In the genomic region with DNA sequence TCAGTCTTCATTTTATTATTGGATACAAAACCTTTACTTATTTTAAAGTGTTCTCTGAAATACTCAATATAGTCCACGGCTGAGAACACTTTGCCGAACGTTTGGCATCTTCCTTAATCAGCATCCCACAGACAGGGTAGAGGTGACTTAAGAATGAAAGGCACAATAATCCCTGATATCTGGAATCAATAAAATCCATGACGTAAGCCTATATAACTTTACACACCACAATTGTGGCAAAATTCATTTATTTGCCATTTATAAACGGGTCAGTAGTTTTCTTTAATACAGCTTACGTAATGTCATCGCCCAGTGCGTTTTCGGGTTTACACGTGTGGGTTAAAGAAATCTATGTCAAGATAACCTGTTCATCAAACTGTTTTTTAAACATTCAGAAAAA, we compare ENCODE assay signal across 8 cellular contexts. TPM values are rescaled to one million over a fixed set of nuclear protein-coding genes. Genes with fewer than 3 reads are reported as not detected.
DNase-seq lines count a peak whose midpoint lies in the region; ATAC-seq and TF ChIP-seq lines count a peak whose summit lies in the region.

No MANE protein-coding gene starts in this region.

- ATAC-seq in thoracic aorta (ENCODE audit: insufficient number of reproducible peaks, low FRiP score, low read depth): no peak

- no peaks in the 10 kb centered on the region for H3K9me3 Mint-ChIP-seq in activated CD4-positive, alpha-beta T cell treated with anti-CD3 and anti-CD28 coated beads, Interleukin-2, amount 10 ng/mL, durations not matched to agents 24 days and 14 days
- H3K9me3 Mint-ChIP-seq in activated naive CD8-positive, alpha-beta T cell treated with anti-CD3 and anti-CD28 coated beads for 36 hours: peaks cover 4% of the 10 kb centered on the region

- TF ChIP-seq CTCF in liver (IDR thresholded peaks at IDR 0.05; ENCODE audit: low read depth, low read length, missing input control): no peak
- no peak for TF ChIP-seq CTCF in thoracic aorta (IDR thresholded peaks at IDR 0.05)

- H3K4me1 Mint-ChIP-seq in activated CD4-positive, alpha-beta T cell treated with anti-CD3 and anti-CD28 coated beads, Interleukin-2, amount 10 ng/mL, durations not matched to agents 24 days and 14 days: peaks cover 65% of the 10 kb centered on the region
- H3K4me1 Mint-ChIP-seq in activated naive CD8-positive, alpha-beta T cell treated with anti-CD3 and anti-CD28 coated beads for 36 hours: peaks cover 66% of the 10 kb centered on the region

- H3K4me3 Mint-ChIP-seq in activated CD4-positive, alpha-beta T cell treated with anti-CD3 and anti-CD28 coated beads, Interleukin-2, amount 10 ng/mL, durations not matched to agents 24 days and 14 days: peak overlapping the region; percentile 79
- peak overlapping the region; percentile 88 for H3K4me3 Mint-ChIP-seq in activated naive CD8-positive, alpha-beta T cell treated with anti-CD3 and anti-CD28 coated beads for 36 hours

- no peak for DNase-seq in activated CD4-positive, alpha-beta T cell treated with anti-CD3 and anti-CD28 coated beads, Interleukin-2, amount 10 ng/mL, durations not matched to agents 24 days and 14 days
- DNase-seq in activated CD4-positive, alpha-beta T cell treated with anti-CD3 and anti-CD28 coated beads for 4 hours: no peak
- no peak for DNase-seq in activated naive CD8-positive, alpha-beta T cell treated with anti-CD3 and anti-CD28 coated beads for 36 hours
- no peak for DNase-seq in thoracic aorta (ENCODE audit: low spot score)
- no peak for DNase-seq in T-helper 9 cell
- DNase-seq in OCI-M1 (lab: John Stamatoyannopoulos, UW): no peak
- DNase-seq in SKM-1 treated with dmso at 0.1 percent for 144 hours (lab: John Stamatoyannopoulos, UW; ENCODE audit: unreplicated experiment): no peak

- H3K36me3 Mint-ChIP-seq in activated CD4-positive, alpha-beta T cell treated with anti-CD3 and anti-CD28 coated beads, Interleukin-2, amount 10 ng/mL, durations not matched to agents 24 days and 14 days (ENCODE audit: low read depth): peaks cover 9% of the 10 kb centered on the region
- H3K36me3 Mint-ChIP-seq in activated naive CD8-positive, alpha-beta T cell treated with anti-CD3 and anti-CD28 coated beads for 36 hours: peaks cover 18% of the 10 kb centered on the region

- peak overlapping the region; percentile 19 to 75 for H3K9ac ChIP-seq in liver (ENCODE audit: low read depth in 1 of 2, low read length in 2 of 2)

- peak overlapping the region; percentile 88 for H3K27ac Mint-ChIP-seq in activated CD4-positive, alpha-beta T cell treated with anti-CD3 and anti-CD28 coated beads, Interleukin-2, amount 10 ng/mL, durations not matched to agents 24 days and 14 days
- peak overlapping the region; percentile 89 for H3K27ac Mint-ChIP-seq in activated naive CD8-positive, alpha-beta T cell treated with anti-CD3 and anti-CD28 coated beads for 36 hours

- H3K4me3 ChIP-seq in liver (ENCODE audit: low read depth in 1 of 3, low read length in 3 of 3) (peak overlapping the region; percentile 76 to 98 (median 90)), thoracic aorta (peak overlapping the region; percentile 88)

- intact Hi-C loops in activated CD4-positive, alpha-beta T cell treated with anti-CD3 and anti-CD28 coated beads, Interleukin-2, amount 10 ng/mL, durations not matched to agents 24 days and 14 days (cut with micrococcal nuclease): loop anchor here (1.0 to 10.0 kb wide), 6 partner anchors 37 to 335 kb away; no protein-coding TSS in a partner anchor

- peak overlapping the region in 1 of 2 donors; percentile 68 for H3K27ac ChIP-seq in liver (ENCODE audit: low read depth in 1 of 2, low read length in 2 of 2)
- H3K27ac ChIP-seq in thoracic aorta: peak overlapping the region; percentile 56 to 65

- H3K4me1 ChIP-seq in liver (ENCODE audit: control insufficient read depth in 4 of 4, insufficient read depth in 4 of 4, low read length in 3 of 4) (peaks cover 0 to 38% (median 25%) of the 10 kb centered on the region in 4 donors), thoracic aorta (ENCODE audit: control insufficient read depth in 1 of 2, low read depth in 2 of 2) (peaks cover 23 to 47% of the 10 kb centered on the region in 2 donors)

- H3K27me3 ChIP-seq in liver (ENCODE audit: control insufficient read depth in 4 of 4, insufficient read depth in 4 of 4, low read length in 3 of 4) (no peaks in the 10 kb centered on the region), thoracic aorta (replicated peaks; ENCODE audit: insufficient read depth) (no peaks in the 10 kb centered on the region)

- no peaks in the 10 kb centered on the region for H3K27me3 Mint-ChIP-seq in activated CD4-positive, alpha-beta T cell treated with anti-CD3 and anti-CD28 coated beads, Interleukin-2, amount 10 ng/mL, durations not matched to agents 24 days and 14 days
- no peaks in the 10 kb centered on the region for H3K27me3 Mint-ChIP-seq in activated naive CD8-positive, alpha-beta T cell treated with anti-CD3 and anti-CD28 coated beads for 36 hours

- H3K36me3 ChIP-seq in liver (ENCODE audit: control insufficient read depth in 4 of 4, insufficient read depth in 3 of 4, low read depth in 1 of 4, low read length in 3 of 4): no peaks in the 10 kb centered on the region
- no peaks in the 10 kb centered on the region for H3K36me3 ChIP-seq in thoracic aorta

- TF ChIP-seq RAD21 in liver (IDR thresholded peaks at IDR 0.05): no peak

- WGBS in liver: 45% methylated on average over 10 of the region's 10 CpGs

- H3K9me3 ChIP-seq in liver (ENCODE audit: control insufficient read depth in 4 of 4, low read length in 3 of 4) (no peaks in the 10 kb centered on the region), thoracic aorta (no peaks in the 10 kb centered on the region)

TF ChIP-seq in liver, 16 proteins besides CTCF, POLR2A, EP300 and RAD21:
- no peak for TF ChIP-seq YY1 (IDR thresholded peaks at IDR 0.05)
- TF ChIP-seq JUND (IDR thresholded peaks at IDR 0.05): no peak
- no peak for TF ChIP-seq GABPA (IDR thresholded peaks at IDR 0.05 in 1 of 2, conservative IDR thresholded peaks at IDR 0.05 in 1 of 2)
- no peak for TF ChIP-seq FOXA2 (IDR thresholded peaks at IDR 0.05)
- no peak for TF ChIP-seq FOXA1 (IDR thresholded peaks at IDR 0.05)
- TF ChIP-seq REST (IDR thresholded peaks at IDR 0.05): no peak

RNA-seq across cellular contexts. Expression of gene MGAT4A, which starts 1.3 kb away (rescaled TPM):
- total RNA-seq in activated CD4-positive, alpha-beta T cell treated with anti-CD3 and anti-CD28 coated beads, Interleukin-2, amount 10 ng/mL, durations not matched to agents 24 days and 14 days: 48.8 and 49.2 TPM in 2 replicates
- total RNA-seq in activated naive CD8-positive, alpha-beta T cell treated with anti-CD3 and anti-CD28 coated beads for 36 hours: 10 to 100 TPM; 45.1 to 49.3 TPM
- total RNA-seq in liver: 10 to 100 TPM in 1 of 2 donors, 1 to 10 TPM in 1; 7.5 to 17.3 TPM
- 1 to 10 TPM; 2.7 to 3.4 TPM for polyA plus RNA-seq in liver
- 10 to 100 TPM; 44.0 to 80.8 TPM for total RNA-seq in thoracic aorta
